In genomic region chr5:149904977-149905376, GRCh38 we compare ENCODE assay signal across 30 cellular contexts. TPM values are rescaled to one million over a fixed set of nuclear protein-coding genes. Genes with fewer than 3 reads are reported as not detected.
DNase-seq lines count a peak whose midpoint lies in the region; ATAC-seq and TF ChIP-seq lines count a peak whose summit lies in the region.
"Had no signal": no experiment of that assay in that cellular context is flagged by ENCODE, and none has a peak within 500 bp of the region (broad histone marks: within the 10 kb centered on the region; RNA-seq: fewer than 3 reads in every experiment).

No MANE protein-coding gene starts in this region.

- intact Hi-C loops in colonic mucosa (cut with DNase I): no loop called here

- H3K27me3 ChIP-seq in colonic mucosa (no peaks in the 10 kb centered on the region), endodermal cell (ENCODE audit: control insufficient read depth, insufficient read depth, low read length, poor library complexity, severe bottlenecking) (no peaks in the 10 kb centered on the region)
- H3K27me3 ChIP-seq: adrenal gland, right lobe of liver, SJCRH30, stomach, tibial nerve had no signal

- peaks cover 17% of the 10 kb centered on the region for H3K4me1 Mint-ChIP-seq in endodermal cell

- H3K27ac ChIP-seq in colonic mucosa (no peak overlapping the region), endodermal cell (ENCODE audit: low read depth, low read length) (no peak overlapping the region)
- H3K27ac ChIP-seq: adrenal gland, coronary artery, PC-9, right lobe of liver, SJCRH30, stomach, tibial nerve had no signal

- ATAC-seq in GM18498 (IDR thresholded peaks at IDR 0.05; ENCODE audit: unreplicated experiment): no peak
- ATAC-seq: right lobe of liver had no signal

- H3K4me3 Mint-ChIP-seq in endodermal cell: no peak overlapping the region
- H3K4me3 Mint-ChIP-seq: activated T-cell treated with anti-CD3 and anti-CD28 coated beads, Interleukin-2, amount 50 U/mL, for 4 hours had no signal

- H3K9me3 ChIP-seq in colonic mucosa (no peaks in the 10 kb centered on the region), endodermal cell (ENCODE audit: control insufficient read depth, low read length) (no peaks in the 10 kb centered on the region)
- H3K9me3 ChIP-seq: adrenal gland, right lobe of liver, SJCRH30, stomach, tibial nerve had no signal

- H3K9ac ChIP-seq in colonic mucosa (ENCODE audit: low read depth in 2 of 2, low read length in 2 of 2) (no peak overlapping the region), endodermal cell (ENCODE audit: extremely low read depth, low read length, poor library complexity, severe bottlenecking) (no peak overlapping the region)

- TF ChIP-seq CTCF in colonic mucosa (IDR thresholded peaks at IDR 0.05): no peak
- TF ChIP-seq CTCF in endodermal cell (conservative IDR thresholded peaks at IDR 0.05): no peak

- H3K4me1 ChIP-seq in colonic mucosa: no peaks in the 10 kb centered on the region
- peaks cover 5% of the 10 kb centered on the region for H3K4me1 ChIP-seq in endodermal cell (ENCODE audit: control insufficient read depth, insufficient read depth, low read length)
- H3K4me1 ChIP-seq: right lobe of liver, stomach, tibial nerve had no signal

- H3K27ac Mint-ChIP-seq in endodermal cell: no peak overlapping the region

- H3K27me3 Mint-ChIP-seq in endodermal cell (ENCODE audit: insufficient read depth): no peaks in the 10 kb centered on the region

- H3K4me3 ChIP-seq in colonic mucosa (no peak overlapping the region), endodermal cell (ENCODE audit: low read length) (no peak overlapping the region)
- H3K4me3 ChIP-seq: adrenal gland, coronary artery, PC-9, right lobe of liver, SJCRH30, stomach, tibial nerve had no signal

- no peaks in the 10 kb centered on the region for H3K9me3 Mint-ChIP-seq in endodermal cell
- H3K9me3 Mint-ChIP-seq: activated T-cell treated with anti-CD3 and anti-CD28 coated beads, Interleukin-2, amount 50 U/mL, for 4 hours had no signal

- DNase-seq in SIG-M5 treated with dmso at 0.1 percent for 504 hours (lab: John Stamatoyannopoulos, UW; ENCODE audit: unreplicated experiment): peak; percentile 22
- no peak for DNase-seq in SIG-M5 (lab: John Stamatoyannopoulos, UW)
- DNase-seq in OCI-M1 (lab: John Stamatoyannopoulos, UW): peak; percentile 15
- peak; percentile 44 for DNase-seq in colonic mucosa
- DNase-seq in GM03348 (ENCODE audit: low spot score): no peak
- DNase-seq in endodermal cell: no peak
- DNase-seq in epidermal melanocyte (ENCODE audit: insufficient read length, low spot score): no peak
- DNase-seq: 8988T; activated CD4-positive, alpha-beta T cell treated with anti-CD3 and anti-CD28 coated beads for 4 hours; activated naive CD4-positive, alpha-beta T cell; activated T-cell treated with anti-CD3 and anti-CD28 coated beads, Interleukin-2, amount 50 U/mL, for 4 hours; AML-193; NCI-H1092 treated with DMSO at 0.1 percent for 48 hours; NCI-H187 treated with DMSO at 0.1 percent for 48 hours; NCI-H526 treated with DMSO at 0.1 percent for 48 hours; PC-9; right lobe of liver; stomach had no signal

- no peaks in the 10 kb centered on the region for H3K36me3 Mint-ChIP-seq in endodermal cell (ENCODE audit: low read depth)

- no peaks in the 10 kb centered on the region for H3K36me3 ChIP-seq in colonic mucosa
- no peaks in the 10 kb centered on the region for H3K36me3 ChIP-seq in endodermal cell (ENCODE audit: control insufficient read depth, insufficient read depth, low read length)
- H3K36me3 ChIP-seq: adrenal gland, right lobe of liver, SJCRH30, stomach, tibial nerve had no signal

RNA-seq across cellular contexts. Expression of gene PDE6A, which starts 39.6 kb away (rescaled TPM):
- 1 to 10 TPM; 1.5 to 2.7 TPM for total RNA-seq in colonic mucosa
- under 1 TPM in 1 of 2 donors, not detected in 1; 0.07 TPM for total RNA-seq in endodermal cell
- polyA plus RNA-seq in endodermal cell (2013, experiment 1 of 2): not detected
- polyA plus RNA-seq in endodermal cell (2013, experiment 2 of 2): not detected
- total RNA-seq: activated CD8-positive, alpha-beta memory T cell treated with anti-CD3 and anti-CD28 coated beads for 36 hours; activated T-cell treated with anti-CD3 and anti-CD28 coated beads, Interleukin-2, amount 50 U/mL, for 4 hours; H1; kidney epithelial cell; lung microvascular endothelial cell; right lobe of liver; T-helper 1 cell treated with Interleukin-12 subunit alpha and Interleukin-12 subunit beta and Interleukin-4 antibody, amounts not matched to agents 30 ng/mL and 1 ng/mL, for 36 hours had no signal
- polyA plus RNA-seq: fibroblast of lung, H1, neural cell had no signal

RNA-seq across cellular contexts. Expression of gene SLC26A2, which starts 55.6 kb away (rescaled TPM):
- total RNA-seq in colonic mucosa (100 to 1,000 TPM; 339 to 770 TPM), endodermal cell (10 to 100 TPM; 22.3 to 23.9 TPM)
- polyA plus RNA-seq in endodermal cell (2013, experiment 1 of 2): 10.8 TPM
- 11.3 TPM for polyA plus RNA-seq in endodermal cell (2013, experiment 2 of 2)

Comparison
In these comparisons a context has a peak if more than half of its experiments do, and no peak if none do; other contexts are left out.
1. DNase-seq: peak in SIG-M5 treated with dmso at 0.1 percent for 504 hours (single experiment), OCI-M1 (single experiment) and colonic mucosa (single experiment); none in SIG-M5 (single experiment), GM03348 (single experiment), endodermal cell (single experiment) and epidermal melanocyte (single experiment).
2. RNA of gene SLC26A2, which starts 55.6 kb away (total RNA-seq): 339 to 770 TPM in colonic mucosa; 22.3 to 23.9 TPM in endodermal cell; every median in the first group is over 10 times any median in the second.